Comparison of ENCODE assay signal across 16 cellular contexts in the genomic region with DNA sequence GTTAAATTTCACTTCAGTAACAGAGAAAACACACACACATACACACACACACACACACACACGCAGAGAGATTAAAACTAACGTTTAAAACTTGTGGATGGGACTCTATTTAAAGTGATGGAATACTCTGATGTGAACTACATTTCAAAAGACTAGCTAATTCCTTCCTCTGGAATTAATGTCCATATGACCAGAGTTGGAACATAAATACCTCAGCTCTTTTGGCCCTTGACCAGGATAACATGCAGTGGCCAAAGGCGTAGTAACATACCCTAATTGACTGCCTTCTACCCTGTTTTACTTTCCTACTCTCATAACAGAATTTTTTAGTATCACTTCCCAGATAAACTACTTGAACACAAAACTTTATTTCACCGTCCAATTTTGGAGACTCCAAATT.
"Had no signal": no experiment of that assay in that cellular context is flagged by ENCODE, and none has a peak within 500 bp of the region (broad histone marks: within the 10 kb centered on the region; RNA-seq: fewer than 3 reads in every experiment).

No MANE protein-coding gene starts in this region.

- H3K36me3 Mint-ChIP-seq: stimulated activated effector memory CD8-positive, alpha-beta T cell treated with anti-CD3 and anti-CD28 coated beads, Interleukin-12 subunit alpha, Interleukin-12 subunit beta, amount 100 ng/mL, for 72 hours had no signal

- H3K27me3 Mint-ChIP-seq: stimulated activated naive CD8-positive, alpha-beta T cell treated with anti-CD3 and anti-CD28 coated beads, Interleukin-15, Interleukin-2, amounts not matched to agents 100 ng/mL and 50 ng/mL, for 24 hours had no signal

- H3K9me3 Mint-ChIP-seq: stimulated activated effector memory CD8-positive, alpha-beta T cell treated with anti-CD3 and anti-CD28 coated beads, Interleukin-12 subunit alpha, Interleukin-12 subunit beta, amount 100 ng/mL, for 72 hours; stimulated activated naive CD8-positive, alpha-beta T cell treated with anti-CD3 and anti-CD28 coated beads, Interleukin-15, Interleukin-2, amounts not matched to agents 100 ng/mL and 50 ng/mL, for 24 hours had no signal

- H3K4me3 Mint-ChIP-seq: natural killer cell; stimulated activated effector memory CD8-positive, alpha-beta T cell treated with anti-CD3 and anti-CD28 coated beads, Interleukin-12 subunit alpha, Interleukin-12 subunit beta, amount 100 ng/mL, for 72 hours; stimulated activated naive CD8-positive, alpha-beta T cell treated with anti-CD3 and anti-CD28 coated beads, Interleukin-15, Interleukin-2, amounts not matched to agents 100 ng/mL and 50 ng/mL, for 24 hours had no signal

- H3K4me1 Mint-ChIP-seq: natural killer cell; stimulated activated effector memory CD8-positive, alpha-beta T cell treated with anti-CD3 and anti-CD28 coated beads, Interleukin-12 subunit alpha, Interleukin-12 subunit beta, amount 100 ng/mL, for 72 hours had no signal

- H3K27ac Mint-ChIP-seq: natural killer cell; stimulated activated effector memory CD8-positive, alpha-beta T cell treated with anti-CD3 and anti-CD28 coated beads, Interleukin-12 subunit alpha, Interleukin-12 subunit beta, amount 100 ng/mL, for 72 hours; stimulated activated naive CD8-positive, alpha-beta T cell treated with anti-CD3 and anti-CD28 coated beads, Interleukin-15, Interleukin-2, amounts not matched to agents 100 ng/mL and 50 ng/mL, for 24 hours had no signal

- DNase-seq: central memory CD4-positive, alpha-beta T cell; cortex of kidney; dorsolateral prefrontal cortex; effector CD8-positive, alpha-beta T cell; foreskin fibroblast; mammary epithelial cell; mucosa of descending colon; natural killer cell; occipital lobe; right cardiac atrium; stimulated activated CD4-positive, alpha-beta T cell treated with anti-CD3 and anti-CD28 coated beads, Interleukin-4, amount 100 ng/mL, for 1 hour; stimulated activated CD8-positive, alpha-beta memory T cell treated with anti-CD3 and anti-CD28 coated beads, Interleukin-4, amount 100 ng/mL, for 48 hours; testis; upper lobe of right lung had no signal
